ENCODE assay signal across 1 cellular context in genomic region chrX:153651540-153652079, GRCh38.
TF ChIP-seq lines count a peak whose summit lies in the region.

No MANE protein-coding gene starts in this region.

TF ChIP-seq in K562, 482 proteins besides CTCF, POLR2A, EP300 and RAD21:
- TF ChIP-seq PRPF4 (IDR thresholded peaks at IDR 0.05; ENCODE audit: insufficient read depth, low read depth, low read length, poor library complexity, severe bottlenecking) (no peak), ILK (tag; IDR thresholded peaks at IDR 0.05; ENCODE audit: borderline replicate concordance, low read depth) (no peak), HNRNPLL (IDR thresholded peaks at IDR 0.05; ENCODE audit: low read depth, low read length, poor library complexity, severe bottlenecking) (no peak), FOXK2 (conservative IDR thresholded peaks at IDR 0.05 in 1 of 2, IDR thresholded peaks at IDR 0.05 in 1 of 2; ENCODE audit: low read depth in 2 of 2) (no peak), E2F6 (IDR thresholded peaks at IDR 0.05; ENCODE audit: borderline replicate concordance in 1 of 2, extremely low read depth in 1 of 2, insufficient read depth in 1 of 2, insufficient read length in 1 of 2, low read depth in 1 of 2, low read length in 1 of 2, poor library complexity in 1 of 2, severe bottlenecking in 1 of 2) (no peak), SPI1 (IDR thresholded peaks at IDR 0.05; ENCODE audit: borderline replicate concordance, low read depth, low read length) (no peak), SMARCA4 (IDR thresholded peaks at IDR 0.05) (no peak), KDM2B (CRISPR knock-in tag; IDR thresholded peaks at IDR 0.05) (no peak), ZNF133 (CRISPR knock-in tag; IDR thresholded peaks at IDR 0.05) (no peak), GTF2E2 (tag; IDR thresholded peaks at IDR 0.05) (no peak), JUNB (CRISPR knock-in tag; conservative IDR thresholded peaks at IDR 0.05) (no peak), E2F3 (CRISPR knock-in tag; IDR thresholded peaks at IDR 0.05) (no peak), ZFPM2 (CRISPR knock-in tag; IDR thresholded peaks at IDR 0.05) (no peak), USF2 (CRISPR knock-in tag; IDR thresholded peaks at IDR 0.05) (no peak), HINFP (tag; conservative IDR thresholded peaks at IDR 0.05; ENCODE audit: low read depth) (no peak), DDX20 (tag; IDR thresholded peaks at IDR 0.05; ENCODE audit: low read depth) (no peak), KAT2B (IDR thresholded peaks at IDR 0.05; ENCODE audit: low read depth, low read length) (no peak), BRCA1 (IDR thresholded peaks at IDR 0.05) (no peak), BRCA1 (CRISPR knock-in tag; IDR thresholded peaks at IDR 0.05) (no peak), ARNT (IDR thresholded peaks at IDR 0.05) (no peak), ZBTB2 (IDR thresholded peaks at IDR 0.05) (no peak)
